Comparison of ENCODE assay signal across 8 cellular contexts in genomic region chr5:170791325-170791954, GRCh38. TPM values are rescaled to one million over a fixed set of nuclear protein-coding genes. Genes with fewer than 3 reads are reported as not detected.
DNase-seq lines count a peak whose midpoint lies in the region; ATAC-seq and TF ChIP-seq lines count a peak whose summit lies in the region.

No MANE protein-coding gene starts in this region.

- POLR2A ChIA-PET in WTC11 (lab: Charles Lee): interaction anchor here (0.6 to 1.7 kb wide), 3 partner anchors 15 to 100 kb away, joined by 3 to 14 read pairs (median 3); no protein-coding TSS in a partner anchor

- TF ChIP-seq CTCF in GM20000 (IDR thresholded peaks at IDR 0.05; ENCODE audit: extremely low read depth, missing control alignments) (peak; percentile 68), WTC11 (IDR thresholded peaks at IDR 0.05) (peak; percentile 32), prostate gland (IDR thresholded peaks at IDR 0.05) (peak; percentile 28 to 80 (median 72))

- H3K27ac ChIP-seq in prostate gland: no peak overlapping the region

- peaks cover 36% of the 10 kb centered on the region for H3K4me1 Mint-ChIP-seq in WTC11

- H3K4me3 ChIP-seq in prostate gland: no peak overlapping the region

- H3K27ac Mint-ChIP-seq in WTC11: no peak overlapping the region; the same call in 1 of the 2 replicates

- intact Hi-C loops in head of caudate nucleus (cut with DNase I): no loop called here
- intact Hi-C loops in prostate gland (cut with DNase I): loop anchor here (2.0 to 5.0 kb wide), 2 partner anchors 47 to 154 kb away; no protein-coding TSS in a partner anchor

- no peak for TF ChIP-seq POLR2A in prostate gland (IDR thresholded peaks at IDR 0.05)

- H3K4me1 ChIP-seq in prostate gland (replicated peaks): no peaks in the 10 kb centered on the region

- no peaks in the 10 kb centered on the region for H3K9me3 ChIP-seq in prostate gland

- ATAC-seq in WTC11: peak; percentile 90
- ATAC-seq in GM18868 (IDR thresholded peaks at IDR 0.05; ENCODE audit: unreplicated experiment): no peak

- H3K27me3 ChIP-seq in prostate gland (replicated peaks; ENCODE audit: insufficient read depth): no peaks in the 10 kb centered on the region

- no peaks in the 10 kb centered on the region for H3K9me3 Mint-ChIP-seq in WTC11

- CTCF ChIA-PET in WTC11 (lab: Charles Lee): interaction anchor here (0.6 to 12.2 kb wide), 39 partner anchors 9 to 518 kb away, joined by 3 to 449 read pairs (median 5); partner anchors contain the start of genes GABRP and TLX3

- no peak overlapping the region for H3K4me3 Mint-ChIP-seq in WTC11

- no peaks in the 10 kb centered on the region for H3K36me3 Mint-ChIP-seq in WTC11

- WGBS in prostate gland: 34% methylated on average over 7 of the region's 7 CpGs

- DNase-seq in DMS53 treated with DMSO at 0.1 percent for 48 hours (lab: John Stamatoyannopoulos, UW; ENCODE audit: unreplicated experiment) (peak; percentile 65), GM20000 (ENCODE audit: low spot score) (peak; percentile 49), NCI-H146 treated with DMSO at 0.1 percent for 48 hours (lab: John Stamatoyannopoulos, UW; ENCODE audit: unreplicated experiment) (peak; percentile 31), WTC11 (ENCODE audit: low spot score) (peak; percentile 84), head of caudate nucleus (peak in 40 of 42 donors; percentile 12 to 82 (median 62)), prostate gland (ENCODE audit: low spot score) (peak; percentile 78), T1000 (lab: John Stamatoyannopoulos, UW) (no peak)

- peaks cover 6% of the 10 kb centered on the region; the same call in 1 of the 2 replicates for H3K27me3 Mint-ChIP-seq in WTC11 (ENCODE audit: low read depth)

- H3K36me3 ChIP-seq in prostate gland: no peaks in the 10 kb centered on the region

TF ChIP-seq in WTC11, 78 proteins besides CTCF, POLR2A, EP300 and RAD21:
- TF ChIP-seq TEAD1 (CRISPR knock-in tag; IDR thresholded peaks at IDR 0.05): peak; percentile 72; the same call in 1 of the 2 replicates
- no peak for TF ChIP-seq KAT7 (CRISPR knock-in tag; IDR thresholded peaks at IDR 0.05; ENCODE audit: borderline replicate concordance)
- TF ChIP-seq GABPB1 (CRISPR knock-in tag; IDR thresholded peaks at IDR 0.05): no peak
- TF ChIP-seq NR1H2 (CRISPR knock-in tag; IDR thresholded peaks at IDR 0.05): no peak

RNA-seq across cellular contexts. Expression of gene GABRP, which starts 7.9 kb away (rescaled TPM):
- total RNA-seq in WTC11 (2021) (4.8 to 9.9 TPM (median 9.8 TPM) in 3 replicates), prostate gland (1 to 10 TPM; 4.8 to 5.5 TPM)
